14 cellular contexts compared by ENCODE assay signal in the genomic region with DNA sequence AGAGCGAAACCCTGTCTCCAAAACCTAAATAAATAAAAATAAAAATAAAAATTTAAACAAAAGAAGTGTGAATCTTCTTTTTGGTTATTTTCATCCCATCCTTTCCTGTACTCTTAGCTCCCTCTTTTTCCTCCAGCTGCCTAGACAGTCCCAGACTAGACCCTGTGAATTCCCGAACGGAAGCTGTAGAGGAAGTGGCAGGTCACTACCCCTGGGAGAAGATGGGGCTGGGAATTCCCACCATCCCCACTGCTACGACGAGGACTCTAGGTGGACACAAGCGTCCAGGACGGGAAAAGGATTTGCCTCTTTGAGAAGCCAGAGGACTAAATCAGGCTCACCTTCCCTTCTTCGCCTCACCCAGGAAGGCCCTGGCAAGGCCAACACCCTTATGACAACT. TPM values are rescaled to one million over a fixed set of nuclear protein-coding genes. Genes with fewer than 3 reads are reported as not detected.
DNase-seq lines count a peak whose midpoint lies in the region; ATAC-seq and TF ChIP-seq lines count a peak whose summit lies in the region.
"Had no signal": no experiment of that assay in that cellular context is flagged by ENCODE, and none has a peak within 500 bp of the region (broad histone marks: within the 10 kb centered on the region; RNA-seq: fewer than 3 reads in every experiment).

No MANE protein-coding gene starts in this region.

- peak; percentile 45 for ATAC-seq in left ventricle myocardium superior
- ATAC-seq in right cardiac atrium, result no peak

- no peaks in the 10 kb centered on the region for H3K27me3 Mint-ChIP-seq in chondrocyte (ENCODE audit: low read depth)

- no peak for TF ChIP-seq CTCF in chondrocyte (IDR thresholded peaks at IDR 0.05)
- TF ChIP-seq CTCF in MM.1S (IDR thresholded peaks at IDR 0.05; ENCODE audit: low read length), result no peak

- WGBS in right cardiac atrium, result 63% methylated on average over 8 of the region's 8 CpGs

- no peaks in the 10 kb centered on the region for H3F3A ChIP-seq in MM.1S (ENCODE audit: insufficient read depth, low read length)

- H3K9me3 Mint-ChIP-seq in chondrocyte (ENCODE audit: low read depth), result no peaks in the 10 kb centered on the region

- no peak overlapping the region for H3K9ac ChIP-seq in MM.1S (ENCODE audit: low read length)

- no peaks in the 10 kb centered on the region for H3K9me2 ChIP-seq in MM.1S (replicated peaks; ENCODE audit: insufficient read depth, low read length)

- H3K4me1 ChIP-seq in right cardiac atrium (ENCODE audit: control insufficient read depth, insufficient read depth, low read length) (no peaks in the 10 kb centered on the region), MM.1S (ENCODE audit: low read length) (no peaks in the 10 kb centered on the region)

- H2AFZ ChIP-seq in MM.1S (ENCODE audit: low read length), result no peak overlapping the region

- intact Hi-C loops in left ventricle myocardium superior (cut with micrococcal nuclease), result no loop called here
- intact Hi-C loops in right cardiac atrium (cut with DNase I), result no loop called here

- H3K79me2 ChIP-seq in MM.1S (ENCODE audit: low read length), result no peaks in the 10 kb centered on the region

- no peak overlapping the region for H3K4me2 ChIP-seq in MM.1S (ENCODE audit: low read depth, low read length)

- no peak overlapping the region for H3K4me3 ChIP-seq in right cardiac atrium (ENCODE audit: low read length)
- H3K4me3 ChIP-seq in MM.1S (ENCODE audit: low read length), result no peak overlapping the region

- no peaks in the 10 kb centered on the region for H3K36me3 ChIP-seq in MM.1S (replicated peaks; ENCODE audit: insufficient read depth, low read length)

- DNase-seq in left ventricle myocardium superior (peak; percentile 30), right cardiac atrium (no peak), chondrocyte (ENCODE audit: low spot score) (no peak), left kidney (ENCODE audit: low read depth, low spot score) (peak; percentile 11), MM.1S (no peak), DMS153 treated with DMSO at 0.1 percent for 48 hours (lab: John Stamatoyannopoulos, UW; ENCODE audit: unreplicated experiment) (no peak), MV-4-11 (lab: John Stamatoyannopoulos, UW) (no peak)
- DNase-seq: DMS79, GOT3, KG1, NCI-H1930, NCI-H526 treated with DMSO at 0.1 percent for 48 hours had no signal

- peaks cover 36% of the 10 kb centered on the region for H3K4me1 Mint-ChIP-seq in chondrocyte (ENCODE audit: low read depth)

- peaks cover 3% of the 10 kb centered on the region for H3K36me3 Mint-ChIP-seq in chondrocyte (ENCODE audit: low read depth)

- no peak overlapping the region for H3K4me3 Mint-ChIP-seq in chondrocyte (ENCODE audit: unreplicated experiment)

- H3K27ac ChIP-seq in right cardiac atrium (ENCODE audit: low read length) (no peak overlapping the region), temporal lobe (ENCODE audit: low read depth, low read length) (peak overlapping the region; percentile 99), MM.1S (ENCODE audit: low read length) (no peak overlapping the region)

- H3K27me3 ChIP-seq in right cardiac atrium (ENCODE audit: control insufficient read depth, insufficient read depth) (no peaks in the 10 kb centered on the region), MM.1S (replicated peaks; ENCODE audit: insufficient read depth, low read length) (no peaks in the 10 kb centered on the region)

- peak overlapping the region; percentile 69 for H3K27ac Mint-ChIP-seq in chondrocyte (ENCODE audit: unreplicated experiment)

- no peaks in the 10 kb centered on the region for H4K20me1 ChIP-seq in MM.1S (ENCODE audit: insufficient read depth, low read length)

- no peaks in the 10 kb centered on the region for H3K9me3 ChIP-seq in right cardiac atrium (ENCODE audit: control insufficient read depth, low read length)
- H3K9me3 ChIP-seq in MM.1S (replicated peaks; ENCODE audit: insufficient read depth, low read length), result no peaks in the 10 kb centered on the region

RNA-seq across cellular contexts. Expression of a gene that starts 12.6 kb away (rescaled TPM):
- total RNA-seq in left ventricle myocardium superior (not detected), right cardiac atrium (under 1 TPM in 3 of 4 donors, not detected in 1; 0.24 to 0.39 (median 0.29) TPM), chondrocyte (not detected in 3 replicates), temporal lobe (under 0.01 TPM)
- polyA plus RNA-seq in right cardiac atrium, result 0.23 TPM
- total RNA-seq: A673 had no signal

RNA-seq across cellular contexts. Expression of a gene that starts 47.7 kb away (rescaled TPM):
- total RNA-seq in left ventricle myocardium superior, result not detected
- total RNA-seq in right cardiac atrium, result not detected
- 0.07 TPM for polyA plus RNA-seq in right cardiac atrium
- total RNA-seq in chondrocyte, result not detected in 3 replicates
- total RNA-seq in temporal lobe, result not detected
- total RNA-seq: A673 had no signal

RNA-seq across cellular contexts. Expression of a gene that starts 55.9 kb away (rescaled TPM):
- total RNA-seq in left ventricle myocardium superior (16.7 TPM), right cardiac atrium (10 to 100 TPM in 3 of 4 donors, 1 to 10 TPM in 1; 5.3 to 14.0 (median 11.4) TPM), chondrocyte (6.1 to 13.7 TPM (median 6.1 TPM) in 3 replicates), temporal lobe (2.7 TPM)
- polyA plus RNA-seq in right cardiac atrium, result 4.9 TPM

Comparison
In these comparisons a context has a peak if more than half of its experiments do, and no peak if none do; other contexts are left out.
1. DNase-seq: peak in left ventricle myocardium superior (single experiment) and left kidney (single experiment); none in right cardiac atrium (0 of 3), chondrocyte (single experiment), MM.1S (single experiment), DMS153 treated with DMSO at 0.1 percent for 48 hours (single experiment) and MV-4-11 (single experiment).